25 cellular contexts compared by ENCODE assay signal in the genomic region with DNA sequence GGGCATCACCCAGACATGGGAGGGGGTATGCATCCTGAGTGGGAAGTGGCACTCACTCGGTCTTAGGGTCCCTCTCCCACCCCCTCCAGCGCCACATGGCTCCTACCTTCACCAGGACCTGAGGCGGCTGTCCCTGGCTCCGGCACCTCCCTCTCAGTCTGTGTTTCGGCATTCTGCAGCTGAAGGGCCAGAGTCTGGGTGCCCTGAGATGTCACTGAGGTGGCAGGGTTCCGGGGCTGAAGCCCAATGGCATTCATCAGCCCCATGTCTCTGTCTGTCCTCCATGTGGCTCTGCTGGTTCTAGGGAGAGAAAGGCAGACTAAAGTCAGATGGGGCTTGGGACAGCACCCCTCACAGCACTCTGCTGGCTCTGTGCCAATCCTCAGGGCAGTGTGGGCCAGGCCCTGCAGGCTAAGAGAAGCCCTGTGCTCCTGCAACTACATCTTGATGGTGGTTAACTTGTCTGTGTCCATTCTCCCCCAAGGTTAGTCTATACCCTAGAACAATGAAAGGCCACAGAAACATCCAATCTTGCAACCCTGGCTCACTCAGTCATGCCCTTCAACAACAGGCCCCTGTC. TPM values are rescaled to one million over a fixed set of nuclear protein-coding genes. Genes with fewer than 3 reads are reported as not detected.
"Had no signal": no experiment of that assay in that cellular context is flagged by ENCODE, and none has a peak within 500 bp of the region (broad histone marks: within the 10 kb centered on the region; RNA-seq: fewer than 3 reads in every experiment).

No MANE protein-coding gene starts in this region.

- H3K27me3 ChIP-seq: SJSA1 had no signal

- H3K9me3 Mint-ChIP-seq: activated CD4-positive, alpha-beta T cell treated with anti-CD3 and anti-CD28 coated beads, Interleukin-2, amount 10 ng/mL, durations not matched to agents 24 days and 14 days; activated naive CD4-positive, alpha-beta T cell treated with anti-CD3 and anti-CD28 coated beads, Interleukin-2, amount 10 ng/mL, durations not matched to agents 7 days and 5 days; activated naive CD8-positive, alpha-beta T cell treated with anti-CD3 and anti-CD28 coated beads for 36 hours; activated T-helper 17 cell treated with anti-CD3 and anti-CD28 coated beads, Interleukin-2, amount 50 U/mL, for 72 hours; T-helper 1 cell treated with Interleukin-12 subunit alpha and Interleukin-12 subunit beta and Interleukin-4 antibody, amounts not matched to agents 30 μg/mL and 1 μg/mL, for 36 hours had no signal

- DNase-seq: activated CD4-positive, alpha-beta T cell treated with anti-CD3 and anti-CD28 coated beads for 1 hour; activated CD4-positive, alpha-beta T cell treated with anti-CD3 and anti-CD28 coated beads, Interleukin-2, amount 10 ng/mL, durations not matched to agents 24 days and 14 days; activated CD4-positive, alpha-beta T cell treated with anti-CD3 and anti-CD28 coated beads, Interleukin-2, amount 50 U/mL, for 48 hours; activated gamma-delta T cell; activated naive CD4-positive, alpha-beta T cell treated with anti-CD3 and anti-CD28 coated beads, Interleukin-2, amount 10 ng/mL, durations not matched to agents 7 days and 5 days; activated naive CD8-positive, alpha-beta T cell treated with anti-CD3 and anti-CD28 coated beads for 36 hours; activated T-cell treated with anti-CD3 and anti-CD28 coated beads for 4 hours; activated T-cell treated with anti-CD3 and anti-CD28 coated beads, Interleukin-2, amount 50 U/mL, for 48 hours; IMR-90; KG1; NCI-H1092; NCI-H1417; NCI-H1930; NCI-H2107; NCI-H2171 treated with DMSO at 0.1 percent for 48 hours; NCI-H226; NCI-H526 treated with DMSO at 0.1 percent for 48 hours; NCI-H82; SHP77; SW 1271 had no signal

- H3K27ac Mint-ChIP-seq: activated CD4-positive, alpha-beta T cell treated with anti-CD3 and anti-CD28 coated beads, Interleukin-2, amount 10 ng/mL, durations not matched to agents 24 days and 14 days; activated naive CD4-positive, alpha-beta T cell treated with anti-CD3 and anti-CD28 coated beads, Interleukin-2, amount 10 ng/mL, durations not matched to agents 7 days and 5 days; activated naive CD8-positive, alpha-beta T cell treated with anti-CD3 and anti-CD28 coated beads for 36 hours; activated T-helper 17 cell treated with anti-CD3 and anti-CD28 coated beads, Interleukin-2, amount 50 U/mL, for 72 hours; T-helper 1 cell treated with Interleukin-12 subunit alpha and Interleukin-12 subunit beta and Interleukin-4 antibody, amounts not matched to agents 30 μg/mL and 1 μg/mL, for 36 hours had no signal

- H3K4me1 ChIP-seq: SJSA1 had no signal

- H3K4me3 Mint-ChIP-seq: activated CD4-positive, alpha-beta T cell treated with anti-CD3 and anti-CD28 coated beads, Interleukin-2, amount 10 ng/mL, durations not matched to agents 24 days and 14 days; activated naive CD4-positive, alpha-beta T cell treated with anti-CD3 and anti-CD28 coated beads, Interleukin-2, amount 10 ng/mL, durations not matched to agents 7 days and 5 days; activated naive CD8-positive, alpha-beta T cell treated with anti-CD3 and anti-CD28 coated beads for 36 hours; activated T-helper 17 cell treated with anti-CD3 and anti-CD28 coated beads, Interleukin-2, amount 50 U/mL, for 72 hours; T-helper 1 cell treated with Interleukin-12 subunit alpha and Interleukin-12 subunit beta and Interleukin-4 antibody, amounts not matched to agents 30 μg/mL and 1 μg/mL, for 36 hours had no signal

- H3K27me3 Mint-ChIP-seq: activated CD4-positive, alpha-beta T cell treated with anti-CD3 and anti-CD28 coated beads, Interleukin-2, amount 10 ng/mL, durations not matched to agents 24 days and 14 days; activated naive CD4-positive, alpha-beta T cell treated with anti-CD3 and anti-CD28 coated beads, Interleukin-2, amount 10 ng/mL, durations not matched to agents 7 days and 5 days; activated naive CD8-positive, alpha-beta T cell treated with anti-CD3 and anti-CD28 coated beads for 36 hours; activated T-helper 17 cell treated with anti-CD3 and anti-CD28 coated beads, Interleukin-2, amount 50 U/mL, for 72 hours had no signal

- H3K4me1 Mint-ChIP-seq: activated CD4-positive, alpha-beta T cell treated with anti-CD3 and anti-CD28 coated beads, Interleukin-2, amount 10 ng/mL, durations not matched to agents 24 days and 14 days; activated naive CD8-positive, alpha-beta T cell treated with anti-CD3 and anti-CD28 coated beads for 36 hours; activated T-helper 17 cell treated with anti-CD3 and anti-CD28 coated beads, Interleukin-2, amount 50 U/mL, for 72 hours had no signal

- H3K4me3 ChIP-seq: SJSA1 had no signal

- ATAC-seq: activated T-helper 17 cell treated with anti-CD3 and anti-CD28 coated beads, Interleukin-2, amount 50 U/mL, for 72 hours; SK-N-SH treated with all-trans-retinoic acid at 6 μM for 48 hours had no signal

- H3K9me3 ChIP-seq: SJSA1 had no signal

- H3K27ac ChIP-seq: SJSA1 had no signal

RNA-seq across cellular contexts. Expression of a gene that starts 16.9 kb away (rescaled TPM):
- total RNA-seq: NCI-H460 had no signal
